In the genomic region with DNA sequence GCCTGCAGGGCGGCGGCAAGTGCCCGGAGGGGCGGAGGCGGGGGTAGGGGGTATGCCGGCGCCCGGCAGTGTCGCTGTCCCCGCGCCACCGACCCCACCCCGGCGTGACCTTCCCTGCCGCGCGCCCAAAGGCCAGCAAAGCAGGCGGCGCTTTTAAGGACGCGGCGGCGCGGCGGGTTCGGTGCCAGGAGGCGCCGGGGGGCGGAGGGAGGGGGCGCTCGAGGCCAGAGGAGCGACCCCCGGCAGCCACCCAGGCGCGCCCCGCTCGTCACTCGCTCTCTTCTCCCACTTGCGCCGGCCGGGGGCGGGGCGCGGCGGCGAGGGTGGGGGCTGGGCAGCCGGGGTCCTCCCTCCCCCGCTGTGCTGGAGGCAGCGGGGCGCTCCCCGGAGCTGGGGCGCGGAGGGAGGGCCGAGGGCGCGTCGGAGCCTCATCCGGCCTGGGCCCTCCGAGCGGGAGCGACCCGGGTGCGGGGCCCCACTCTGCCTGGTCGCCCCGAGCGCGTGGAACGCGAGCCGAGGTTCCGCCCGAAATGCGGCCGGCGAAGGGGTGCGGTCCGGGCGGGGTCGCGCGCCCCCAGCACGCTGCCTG, we compare ENCODE assay signal across 8 cellular contexts. TPM values are rescaled to one million over a fixed set of nuclear protein-coding genes. Genes with fewer than 3 reads are reported as not detected.
A peak's percentile ranks its signal among the peaks of the same experiment; 100 is the strongest.
DNase-seq lines count a peak whose midpoint lies in the region; ATAC-seq and TF ChIP-seq lines count a peak whose summit lies in the region.

No MANE protein-coding gene starts in this region.

- in situ Hi-C loops in astrocyte of the spinal cord (cut with HindIII; ENCODE audit: low sequenced_read_pairs): no loop called here

- H3K9me3 Mint-ChIP-seq in stimulated activated memory B cell treated with anti-CD40 and anti-IgM and Interleukin-4, amounts not matched to agents 10 μg/mL and 1 μg/mL and 100 μg/mL, for 72 hours: no peaks in the 10 kb centered on the region

- H3K27ac Mint-ChIP-seq in stimulated activated memory B cell treated with anti-CD40 and anti-IgM and Interleukin-4, amounts not matched to agents 10 μg/mL and 1 μg/mL and 100 μg/mL, for 72 hours: no peak overlapping the region

- H3K4me1 Mint-ChIP-seq in stimulated activated memory B cell treated with anti-CD40 and anti-IgM and Interleukin-4, amounts not matched to agents 10 μg/mL and 1 μg/mL and 100 μg/mL, for 72 hours: peaks cover 7% of the 10 kb centered on the region

- peaks cover 85% of the 10 kb centered on the region for H3K27me3 Mint-ChIP-seq in stimulated activated memory B cell treated with anti-CD40 and anti-IgM and Interleukin-4, amounts not matched to agents 10 μg/mL and 1 μg/mL and 100 μg/mL, for 72 hours

- no peaks in the 10 kb centered on the region for H3K36me3 Mint-ChIP-seq in stimulated activated memory B cell treated with anti-CD40 and anti-IgM and Interleukin-4, amounts not matched to agents 10 μg/mL and 1 μg/mL and 100 μg/mL, for 72 hours

- TF ChIP-seq CTCF in astrocyte of the spinal cord (IDR thresholded peaks at IDR 0.05; ENCODE audit: low read depth, low read length): no peak

- intact Hi-C loops in Right ventricle myocardium inferior (cut with DNase I): loop anchor here (2.0 to 5.0 kb wide), 2 partner anchors 79 to 94 kb away; no protein-coding TSS in a partner anchor
- intact Hi-C loops in cardiac septum (cut with DNase I): no loop called here
- intact Hi-C loops in posterior vena cava (cut with DNase I): no loop called here

- DNase-seq in Right ventricle myocardium inferior (ENCODE audit: missing footprints): peak; percentile 80
- DNase-seq in cardiac septum (ENCODE audit: low spot score): no peak
- no peak for DNase-seq in astrocyte of the spinal cord (ENCODE audit: low read depth, low spot score)
- DNase-seq in inferior parietal cortex (ENCODE audit: extremely low spot score): peak; percentile 38
- no peak for DNase-seq in posterior vena cava (ENCODE audit: low spot score)
- DNase-seq in activated effector memory CD4-positive, alpha-beta T cell treated with anti-CD3 and anti-CD28 coated beads, Interleukin-2, amount 50 U/mL, for 16 hours: no peak

- peak overlapping the region; percentile 59 for H3K4me3 ChIP-seq in astrocyte of the spinal cord (ENCODE audit: low read depth, low read length)

- ATAC-seq in Right ventricle myocardium inferior (peak; percentile 58), HG03045 (IDR thresholded peaks at IDR 0.05; ENCODE audit: unreplicated experiment) (no peak)
- ATAC-seq in stimulated activated memory B cell treated with anti-CD40 and anti-IgM and Interleukin-4, amounts not matched to agents 10 μg/mL and 1 μg/mL and 100 μg/mL, for 72 hours: peak; percentile 38

- peak overlapping the region; percentile 74 for H3K4me3 Mint-ChIP-seq in stimulated activated memory B cell treated with anti-CD40 and anti-IgM and Interleukin-4, amounts not matched to agents 10 μg/mL and 1 μg/mL and 100 μg/mL, for 72 hours

RNA-seq across cellular contexts. Expression of gene BAHCC1, which starts 8.5 kb away (rescaled TPM):
- total RNA-seq in Right ventricle myocardium inferior: 9.9 TPM
- total RNA-seq in cardiac septum: 13.5 TPM
- 10 to 100 TPM; 17.3 to 19.1 TPM for total RNA-seq in posterior vena cava

Comparison
In these comparisons a context has a peak if more than half of its experiments do, and no peak if none do; other contexts are left out.
1. DNase-seq: peak in Right ventricle myocardium inferior (single experiment) and inferior parietal cortex (single experiment); none in cardiac septum (single experiment), astrocyte of the spinal cord (single experiment), posterior vena cava (single experiment) and activated effector memory CD4-positive, alpha-beta T cell treated with anti-CD3 and anti-CD28 coated beads, Interleukin-2, amount 50 U/mL, for 16 hours (single experiment).